In the genomic region with DNA sequence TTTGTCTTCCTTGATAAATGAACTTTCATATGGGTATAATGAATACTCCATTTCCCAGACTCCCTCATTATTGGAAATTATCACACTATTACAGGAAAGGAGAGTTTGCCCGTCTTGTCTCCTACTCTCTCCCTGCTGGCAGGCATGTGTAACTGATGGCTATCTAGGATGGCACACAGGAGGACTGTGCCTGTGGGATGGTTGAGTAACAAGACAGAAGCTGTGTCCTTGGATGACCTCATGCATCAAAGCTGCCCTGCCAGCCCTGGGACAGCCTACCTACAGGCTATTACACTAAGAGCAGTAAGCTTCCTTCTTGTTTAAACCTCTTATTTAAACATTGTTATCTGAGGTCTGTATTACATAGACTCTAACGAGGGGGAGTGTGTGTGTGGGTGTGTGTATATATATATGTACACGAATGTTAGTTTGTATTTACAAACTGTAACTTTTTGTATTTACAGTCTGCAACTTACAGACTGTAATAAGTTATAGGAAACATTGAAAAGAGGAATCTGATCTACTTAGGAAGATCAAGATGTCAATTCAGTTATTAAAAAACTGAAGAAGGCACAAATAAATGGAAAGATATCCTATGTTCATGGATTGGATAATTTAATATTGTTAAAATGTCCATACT, we compare ENCODE assay signal across 19 cellular contexts.
A peak's percentile ranks its signal among the peaks of the same experiment; 100 is the strongest.
DNase-seq lines count a peak whose midpoint lies in the region; ATAC-seq and TF ChIP-seq lines count a peak whose summit lies in the region.
"Had no signal": no experiment of that assay in that cellular context is flagged by ENCODE, and none has a peak within 500 bp of the region (broad histone marks: within the 10 kb centered on the region; RNA-seq: fewer than 3 reads in every experiment).

No MANE protein-coding gene starts in this region.

- H3K36me3 ChIP-seq in mammary epithelial cell (ENCODE audit: insufficient read depth, low read length) (no peaks in the 10 kb centered on the region), right lobe of liver (no peaks in the 10 kb centered on the region)
- H3K36me3 ChIP-seq: pancreas, uterus had no signal

- H3K4me1 ChIP-seq in mammary epithelial cell (ENCODE audit: insufficient read depth, low read length) (no peaks in the 10 kb centered on the region), right lobe of liver (no peaks in the 10 kb centered on the region)
- H3K4me1 ChIP-seq: pancreas, uterus had no signal

- CTCF ChIA-PET in mammary epithelial cell (lab: Charles Lee; ENCODE audit: low non-redundant PET), result no interaction called here

- no peak overlapping the region for H3K4me2 ChIP-seq in mammary epithelial cell (ENCODE audit: insufficient read depth, low read depth, low read length)

- ATAC-seq in right lobe of liver, result peak in 3 of 4 donors; percentile 98 to 100 (median 98)
- ATAC-seq: activated T-cell treated with anti-CD3 and anti-CD28 coated beads, Interleukin-2, amount 50 U/mL, for 72 hours; pancreas; stimulated activated naive CD8-positive, alpha-beta T cell treated with anti-CD3 and anti-CD28 coated beads, Interleukin-15, Interleukin-2, amounts not matched to agents 100 U/mL and 50 U/mL, for 24 hours had no signal

- no peak for TF ChIP-seq POLR2A in right lobe of liver (IDR thresholded peaks at IDR 0.05)

- WGBS in mammary epithelial cell (ENCODE audit: low coverage, missing lambda C conversion rate), result 54% methylated on average over 3 of the region's 3 CpGs
- 16% methylated on average over 3 of the region's 3 CpGs for WGBS in right lobe of liver (ENCODE audit: insufficient coverage, low coverage, low lambda C conversion rate, missing lambda C conversion rate)

- peak; percentile 10 for DNase-seq in ELF-1 (ENCODE audit: low read depth, low spot score)
- DNase-seq in HuH-7.5 (ENCODE audit: low spot score), result peak; percentile 22
- peak; percentile 4 for DNase-seq in mammary epithelial cell
- peak; percentile 34 to 63 (median 54) for DNase-seq in right lobe of liver
- no peak for DNase-seq in stimulated activated CD4-positive, alpha-beta T cell treated with anti-CD3 and anti-CD28 coated beads, Interleukin-4, amount 100 ng/mL, for 4 hours
- no peak for DNase-seq in stimulated activated CD4-positive, alpha-beta T cell treated with anti-CD3 and anti-CD28 coated beads, Interleukin-2, amount 100 ng/mL, for 24 hours
- no peak for DNase-seq in head of caudate nucleus
- DNase-seq: activated CD4-positive, alpha-beta T cell treated with anti-CD3 and anti-CD28 coated beads, Interleukin-2, amount 50 U/mL, for 48 hours; activated T-cell treated with anti-CD3 and anti-CD28 coated beads, Interleukin-2, amount 50 U/mL, for 72 hours; CD4-positive, CD25-positive, alpha-beta regulatory T cell; cerebellar nuclear complex; foreskin melanocyte; GDM1; kidney glomerular epithelial cell; NCI-H2081; NCI-H774; pancreas; stimulated activated naive CD8-positive, alpha-beta T cell treated with anti-CD3 and anti-CD28 coated beads, Interleukin-15, Interleukin-2, amounts not matched to agents 100 U/mL and 50 U/mL, for 24 hours; uterus had no signal

- intact Hi-C loops in mammary epithelial cell (cut with micrococcal nuclease), result no loop called here
- intact Hi-C loops in right lobe of liver (cut with DNase I), result no loop called here
- intact Hi-C loops in head of caudate nucleus (cut with DNase I), result no loop called here

- no peaks in the 10 kb centered on the region for H3K79me2 ChIP-seq in mammary epithelial cell (ENCODE audit: insufficient read depth, low read length)

- dilution Hi-C loops in mammary epithelial cell (cut with HindIII; ENCODE audit: low sequenced_read_pairs), result no loop called here

- H3K27me3 ChIP-seq in mammary epithelial cell (ENCODE audit: insufficient read depth, low read length) (no peaks in the 10 kb centered on the region), right lobe of liver (no peaks in the 10 kb centered on the region)
- H3K27me3 ChIP-seq: pancreas, uterus had no signal

- no TSS peak for BruUV-seq in mammary epithelial cell (replicated peaks; lab: Mats Ljungman, UMichigan)

- H3K27ac ChIP-seq in mammary epithelial cell (ENCODE audit: insufficient read depth, low read depth, low read length) (no peak overlapping the region), right lobe of liver (no peak overlapping the region)
- H3K27ac ChIP-seq: pancreas, uterus had no signal

- H3K4me3 ChIP-seq in mammary epithelial cell (replicated peaks in 1 of 3; ENCODE audit: insufficient read depth in 1 of 3, low read depth in 2 of 3, low read length in 3 of 3), result no peak overlapping the region
- no peak overlapping the region for H3K4me3 ChIP-seq in right lobe of liver
- H3K4me3 ChIP-seq: pancreas, uterus had no signal

- in situ Hi-C loops in mammary epithelial cell (cut with MboI; ENCODE audit: low sequenced_read_pairs in 2 of 2), result no loop called here

- H2AFZ ChIP-seq in mammary epithelial cell (ENCODE audit: low read depth, low read length), result no peak overlapping the region

- no peaks in the 10 kb centered on the region for H4K20me1 ChIP-seq in mammary epithelial cell (ENCODE audit: insufficient read depth, low read length)

- TF ChIP-seq CTCF in mammary epithelial cell (conservative IDR thresholded peaks at IDR 0.05 in 1 of 2, IDR thresholded peaks at IDR 0.05 in 1 of 2; ENCODE audit: extremely low read depth in 1 of 2, insufficient read depth in 1 of 2, low read depth in 1 of 2, low read length in 2 of 2), result peak; percentile 21 to 44
- peak in 2 of 4 donors; percentile 10 to 27 for TF ChIP-seq CTCF in right lobe of liver (IDR thresholded peaks at IDR 0.05)

- no peak overlapping the region for H3K9ac ChIP-seq in mammary epithelial cell (ENCODE audit: insufficient read depth, low read length)

- H3K9me3 ChIP-seq in mammary epithelial cell (replicated peaks; ENCODE audit: insufficient read depth, low read length) (no peaks in the 10 kb centered on the region), right lobe of liver (no peaks in the 10 kb centered on the region)
- H3K9me3 ChIP-seq: pancreas, uterus had no signal

Comparison
In these comparisons a context has a peak if more than half of its experiments do, and no peak if none do; other contexts are left out.
1. DNase-seq: peak in ELF-1 (single experiment), HuH-7.5 (single experiment), mammary epithelial cell (single experiment) and right lobe of liver (3 of 3); none in stimulated activated CD4-positive, alpha-beta T cell treated with anti-CD3 and anti-CD28 coated beads, Interleukin-4, amount 100 ng/mL, for 4 hours (0 of 2), stimulated activated CD4-positive, alpha-beta T cell treated with anti-CD3 and anti-CD28 coated beads, Interleukin-2, amount 100 ng/mL, for 24 hours (0 of 2) and head of caudate nucleus (0 of 42).